Comparison of ENCODE assay signal across 18 cellular contexts in the genomic region with DNA sequence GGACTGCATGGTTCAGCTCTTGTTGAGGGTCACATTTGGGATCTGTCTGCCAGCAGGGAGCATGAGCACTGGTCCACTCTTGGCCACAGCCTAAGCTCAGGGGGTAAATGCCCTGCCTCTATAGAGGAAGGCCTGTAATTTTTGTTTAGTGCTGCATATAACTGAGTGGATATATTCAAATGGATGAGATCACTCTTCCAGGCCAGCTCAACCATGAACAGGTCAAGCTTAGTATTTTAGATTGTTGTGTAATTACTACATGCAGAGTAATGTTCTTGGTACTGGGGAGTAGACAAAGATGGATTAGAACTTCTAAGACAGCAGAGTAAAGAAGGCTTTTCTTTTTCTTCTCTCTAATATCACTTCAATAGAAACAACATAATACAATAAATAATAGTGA.
"Had no signal": no experiment of that assay in that cellular context is flagged by ENCODE, and none has a peak within 500 bp of the region (broad histone marks: within the 10 kb centered on the region; RNA-seq: fewer than 3 reads in every experiment).

No MANE protein-coding gene starts in this region.

- H3K27ac ChIP-seq: heart right ventricle, psoas muscle, sigmoid colon, tibial artery, upper lobe of left lung, uterus had no signal

- H3K9me3 ChIP-seq: psoas muscle, sigmoid colon, tibial artery, upper lobe of left lung, uterus had no signal

- H3K4me1 ChIP-seq: heart right ventricle, psoas muscle, sigmoid colon, tibial artery, upper lobe of left lung, uterus had no signal

- H3K4me1 Mint-ChIP-seq: endodermal cell, naive B cell, nephron had no signal

- H3K27ac Mint-ChIP-seq: endodermal cell, naive B cell had no signal

- H3K36me3 ChIP-seq: heart right ventricle, sigmoid colon, tibial artery, upper lobe of left lung, uterus had no signal

- FAIRE-seq: colon, endothelial cell of umbilical vein, frontal cortex, keratinocyte, small intestine had no signal

- DNase-seq: effector CD4-positive, alpha-beta T cell; endodermal cell; heart right ventricle; mesendoderm; naive B cell; psoas muscle; sigmoid colon; small intestine; stimulated activated CD4-positive, alpha-beta T cell treated with anti-CD3 and anti-CD28 coated beads, Interleukin-12 subunit alpha, Interleukin-12 subunit beta, amount 100 ng/mL, for 4 hours; stimulated activated naive CD8-positive, alpha-beta T cell treated with anti-CD3 and anti-CD28 coated beads, Interleukin-15, Interleukin-2, amounts not matched to agents 100 U/mL and 50 U/mL, for 24 hours; tibial artery; upper lobe of left lung; uterus had no signal

- H3K4me3 Mint-ChIP-seq: endodermal cell, naive B cell, nephron had no signal

- H3K27me3 ChIP-seq: heart right ventricle, sigmoid colon, tibial artery, upper lobe of left lung, uterus had no signal

- H3K27me3 Mint-ChIP-seq: naive B cell had no signal

- ATAC-seq: heart right ventricle; psoas muscle; stimulated activated naive CD8-positive, alpha-beta T cell treated with anti-CD3 and anti-CD28 coated beads, Interleukin-15, Interleukin-2, amounts not matched to agents 100 U/mL and 50 U/mL, for 24 hours had no signal

- H3K36me3 Mint-ChIP-seq: naive B cell had no signal

- H3K4me3 ChIP-seq: heart right ventricle, psoas muscle, sigmoid colon, tibial artery, upper lobe of left lung, uterus had no signal
